10 cellular contexts compared by ENCODE assay signal in the genomic region with DNA sequence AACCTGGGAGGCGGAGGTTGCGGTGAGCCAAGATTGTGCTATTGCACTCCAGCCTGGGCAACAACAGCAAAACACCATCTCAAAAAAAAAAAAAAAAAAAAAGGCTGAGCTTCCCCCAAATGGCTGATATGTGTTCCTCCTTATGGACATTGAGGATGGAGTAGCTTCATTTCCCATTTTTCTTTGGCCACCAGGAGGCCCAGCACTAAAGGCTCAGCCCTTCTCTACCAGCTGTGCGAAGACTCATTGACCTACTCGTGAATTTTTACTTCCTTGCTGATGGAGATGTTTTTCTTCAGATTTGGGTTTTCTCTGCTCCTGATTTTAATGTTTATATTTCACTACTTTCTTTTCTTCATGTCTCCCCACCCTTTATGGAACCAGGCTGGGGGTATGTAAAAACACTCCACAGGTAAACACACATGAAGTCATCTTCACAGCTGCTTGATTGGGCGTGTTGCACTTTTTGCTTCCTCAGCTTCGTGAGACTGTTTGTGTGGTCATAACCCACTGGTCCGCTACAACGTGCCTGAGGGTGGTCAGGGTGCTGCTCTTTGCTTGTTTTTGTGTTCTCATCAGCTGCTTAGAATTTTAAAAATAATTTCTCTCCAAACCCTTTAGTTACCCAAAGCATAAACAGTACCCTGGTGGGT. TPM values are rescaled to one million over a fixed set of nuclear protein-coding genes. Genes with fewer than 3 reads are reported as not detected.
DNase-seq lines count a peak whose midpoint lies in the region; ATAC-seq and TF ChIP-seq lines count a peak whose summit lies in the region.
"Had no signal": no experiment of that assay in that cellular context is flagged by ENCODE, and none has a peak within 500 bp of the region (broad histone marks: within the 10 kb centered on the region; RNA-seq: fewer than 3 reads in every experiment).

No MANE protein-coding gene starts in this region.

- H3K27me3 Mint-ChIP-seq in activated T-cell treated with anti-CD3 and anti-CD28 coated beads, Interleukin-2, amount 50 U/mL, for 72 hours (ENCODE audit: low read depth) = no peaks in the 10 kb centered on the region
- no peaks in the 10 kb centered on the region for H3K27me3 Mint-ChIP-seq in activated T-cell treated with anti-CD3 and anti-CD28 coated beads, Interleukin-2, amount 50 U/mL, for 24 hours
- no peaks in the 10 kb centered on the region for H3K27me3 Mint-ChIP-seq in stimulated activated naive B cell treated with anti-CD40 and anti-IgM and Interleukin-4, amounts not matched to agents 10 μg/mL and 1 μg/mL and 100 μg/mL, for 72 hours
- H3K27me3 Mint-ChIP-seq: effector memory CD8-positive, alpha-beta T cell had no signal

- no peak for ATAC-seq in activated T-cell treated with anti-CD3 and anti-CD28 coated beads, Interleukin-2, amount 50 U/mL, for 72 hours (replicated peaks in 1 of 2)
- ATAC-seq in Panc1 = no peak
- ATAC-seq in stimulated activated naive B cell treated with anti-CD40 and anti-IgM and Interleukin-4, amounts not matched to agents 10 μg/mL and 1 μg/mL and 100 μg/mL, for 72 hours (replicated peaks) = peak; percentile 49 to 73

- H3K9me3 Mint-ChIP-seq in activated T-cell treated with anti-CD3 and anti-CD28 coated beads, Interleukin-2, amount 50 U/mL, for 72 hours = no peaks in the 10 kb centered on the region
- H3K9me3 Mint-ChIP-seq in activated T-cell treated with anti-CD3 and anti-CD28 coated beads, Interleukin-2, amount 50 U/mL, for 24 hours = no peaks in the 10 kb centered on the region
- no peaks in the 10 kb centered on the region for H3K9me3 Mint-ChIP-seq in stimulated activated naive B cell treated with anti-CD40 and anti-IgM and Interleukin-4, amounts not matched to agents 10 μg/mL and 1 μg/mL and 100 μg/mL, for 72 hours
- H3K9me3 Mint-ChIP-seq: effector memory CD8-positive, alpha-beta T cell had no signal

- CTCF ChIA-PET in Panc1 (lab: Charles Lee) = interaction anchor here (0.6 to 1.5 kb wide), 8 partner anchors 10 to 297 kb away, joined by 3 to 7 read pairs (median 4); no protein-coding TSS in a partner anchor

- intact Hi-C loops in Panc1 (cut with micrococcal nuclease; ENCODE audit: unreplicated experiment) = no loop called here

- TF ChIP-seq CTCF in Panc1 (IDR thresholded peaks at IDR 0.05) = no peak
- peak; percentile 22 to 36 for TF ChIP-seq CTCF in fibroblast of lung (conservative IDR thresholded peaks at IDR 0.05 in 1 of 2, IDR thresholded peaks at IDR 0.05 in 1 of 2; ENCODE audit: low read depth in 1 of 2, low read length in 2 of 2)

- H3K36me3 Mint-ChIP-seq in activated T-cell treated with anti-CD3 and anti-CD28 coated beads, Interleukin-2, amount 50 U/mL, for 72 hours (ENCODE audit: insufficient read depth in 2 of 2) = no peaks in the 10 kb centered on the region
- H3K36me3 Mint-ChIP-seq in activated T-cell treated with anti-CD3 and anti-CD28 coated beads, Interleukin-2, amount 50 U/mL, for 24 hours (ENCODE audit: low read depth) = peaks cover 5% of the 10 kb centered on the region
- H3K36me3 Mint-ChIP-seq in stimulated activated naive B cell treated with anti-CD40 and anti-IgM and Interleukin-4, amounts not matched to agents 10 μg/mL and 1 μg/mL and 100 μg/mL, for 72 hours = peaks cover 17 to 26% of the 10 kb centered on the region in 2 donors

- H3K27me3 ChIP-seq in Panc1 (ENCODE audit: control insufficient read depth, insufficient read depth, low read length) = no peaks in the 10 kb centered on the region
- H3K27me3 ChIP-seq in fibroblast of lung (ENCODE audit: control insufficient read depth, insufficient read depth, low read length) = no peaks in the 10 kb centered on the region

- peaks cover 22% of the 10 kb centered on the region for H3K36me3 ChIP-seq in Panc1 (ENCODE audit: control insufficient read depth, insufficient read depth, low read length)
- H3K36me3 ChIP-seq in fibroblast of lung (ENCODE audit: control insufficient read depth, insufficient read depth, low read length) = no peaks in the 10 kb centered on the region

- POLR2A ChIA-PET in Panc1 (lab: Charles Lee) = interaction anchor here (0.5 to 1.1 kb wide), 12 partner anchors 13 to 390 kb away, joined by 3 to 10 read pairs (median 4); partner anchors contain the start of gene SEMA4B

- H3K4me1 ChIP-seq in Panc1 (ENCODE audit: control insufficient read depth, insufficient read depth, low read length) (peaks cover 96% of the 10 kb centered on the region), fibroblast of lung (ENCODE audit: control insufficient read depth, extremely low read depth, insufficient read depth, low read length) (no peaks in the 10 kb centered on the region)

- no peak overlapping the region for H2AFZ ChIP-seq in fibroblast of lung (ENCODE audit: low read length)

- H3K4me3 ChIP-seq in Panc1 (ENCODE audit: low read depth in 2 of 2, low read length in 2 of 2) = no peak overlapping the region
- H3K4me3 ChIP-seq in fibroblast of lung (replicated peaks in 1 of 4; ENCODE audit: control extremely low read depth in 1 of 4, insufficient read depth in 1 of 4, low read depth in 3 of 4, low read length in 4 of 4) = no peak overlapping the region

- H3K9ac ChIP-seq in fibroblast of lung (ENCODE audit: insufficient read depth, low read length) = no peak overlapping the region

- no peaks in the 10 kb centered on the region for H4K20me1 ChIP-seq in fibroblast of lung (ENCODE audit: control insufficient read depth, extremely low read depth, insufficient read depth, low read length)

- H3K27ac Mint-ChIP-seq in activated T-cell treated with anti-CD3 and anti-CD28 coated beads, Interleukin-2, amount 50 U/mL, for 72 hours = peak overlapping the region; percentile 73
- H3K27ac Mint-ChIP-seq in activated T-cell treated with anti-CD3 and anti-CD28 coated beads, Interleukin-2, amount 50 U/mL, for 24 hours = no peak overlapping the region
- peak overlapping the region; percentile 92 for H3K27ac Mint-ChIP-seq in stimulated activated naive B cell treated with anti-CD40 and anti-IgM and Interleukin-4, amounts not matched to agents 10 μg/mL and 1 μg/mL and 100 μg/mL, for 72 hours

- no peak overlapping the region for H3K4me2 ChIP-seq in fibroblast of lung (ENCODE audit: extremely low read depth, insufficient read depth, low read length)

- H3K27ac ChIP-seq in Panc1 (ENCODE audit: low read length) (peak overlapping the region; percentile 100), fibroblast of lung (ENCODE audit: insufficient read depth, low read length) (no peak overlapping the region)

- peaks cover 20% of the 10 kb centered on the region for H3K4me1 Mint-ChIP-seq in activated T-cell treated with anti-CD3 and anti-CD28 coated beads, Interleukin-2, amount 50 U/mL, for 72 hours (ENCODE audit: low read depth)
- H3K4me1 Mint-ChIP-seq in activated T-cell treated with anti-CD3 and anti-CD28 coated beads, Interleukin-2, amount 50 U/mL, for 24 hours (ENCODE audit: low read depth) = peaks cover 30% of the 10 kb centered on the region
- peaks cover 64 to 88% of the 10 kb centered on the region in 2 donors for H3K4me1 Mint-ChIP-seq in stimulated activated naive B cell treated with anti-CD40 and anti-IgM and Interleukin-4, amounts not matched to agents 10 μg/mL and 1 μg/mL and 100 μg/mL, for 72 hours

- no peak for DNase-seq in activated T-cell treated with anti-CD3 and anti-CD28 coated beads, Interleukin-2, amount 50 U/mL, for 72 hours
- DNase-seq in activated T-cell treated with anti-CD3 and anti-CD28 coated beads, Interleukin-2, amount 50 U/mL, for 24 hours = no peak
- DNase-seq in Panc1 (ENCODE audit: low read depth, low spot score) = no peak
- no peak for DNase-seq in fibroblast of lung (ENCODE audit: low read depth in 2 of 2)
- DNase-seq in stimulated activated naive B cell treated with anti-CD40 and anti-IgM and Interleukin-4, amounts not matched to agents 10 μg/mL and 1 μg/mL and 100 μg/mL, for 72 hours = peak; percentile 26
- no peak for DNase-seq in putamen (ENCODE audit: low spot score)
- DNase-seq in NCI-H146 (lab: John Stamatoyannopoulos, UW) = no peak
- no peak for DNase-seq in NCI-H128 (lab: John Stamatoyannopoulos, UW; ENCODE audit: unreplicated experiment)
- DNase-seq: C1 segment of cervical spinal cord; effector memory CD8-positive, alpha-beta T cell had no signal

- in situ Hi-C loops in Panc1 (cut with HindIII; ENCODE audit: low pct_unique_long_range_greater_than_20kb, low sequenced_read_pairs) = loop anchor here (10.0 kb wide), 1 partner anchor 50 kb away; no protein-coding TSS in a partner anchor

- H3K4me3 Mint-ChIP-seq in activated T-cell treated with anti-CD3 and anti-CD28 coated beads, Interleukin-2, amount 50 U/mL, for 72 hours = no peak overlapping the region
- H3K4me3 Mint-ChIP-seq in activated T-cell treated with anti-CD3 and anti-CD28 coated beads, Interleukin-2, amount 50 U/mL, for 24 hours = no peak overlapping the region
- peak overlapping the region; percentile 55 to 59 for H3K4me3 Mint-ChIP-seq in stimulated activated naive B cell treated with anti-CD40 and anti-IgM and Interleukin-4, amounts not matched to agents 10 μg/mL and 1 μg/mL and 100 μg/mL, for 72 hours
- H3K4me3 Mint-ChIP-seq: effector memory CD8-positive, alpha-beta T cell had no signal

- no peaks in the 10 kb centered on the region for H3K9me3 ChIP-seq in Panc1 (ENCODE audit: control insufficient read depth, insufficient read depth, low read depth, low read length)
- H3K9me3 ChIP-seq in fibroblast of lung (ENCODE audit: control insufficient read depth, insufficient read depth, low read depth, low read length) = no peaks in the 10 kb centered on the region

- no peaks in the 10 kb centered on the region for H3K79me2 ChIP-seq in fibroblast of lung (ENCODE audit: control insufficient read depth, insufficient read depth, low read length)

- BruUV-seq in Panc1 (replicated peaks; lab: Mats Ljungman, UMichigan) = TSS peak; percentile 7

RNA-seq across cellular contexts. Expression of gene SEMA4B, which starts 13.5 kb away (rescaled TPM):
- 10 to 100 TPM; 14.2 to 15.5 TPM for total RNA-seq in activated T-cell treated with anti-CD3 and anti-CD28 coated beads, Interleukin-2, amount 50 U/mL, for 72 hours
- total RNA-seq in Panc1 (2021; ENCODE audit: unreplicated experiment) (600 TPM), fibroblast of lung (14.1 and 30.4 TPM in 2 replicates)
- polyA plus RNA-seq in Panc1 (2012; ENCODE audit: insufficient read length) = 1,018 TPM
- 9.5 and 12.8 TPM in 2 replicates for polyA plus RNA-seq in fibroblast of lung
- polyA plus RNA-seq in fibroblast of lung (2012) = 13.4 and 13.5 TPM in 2 replicates
- 28.5 and 73.0 TPM in 2 replicates for polyA minus RNA-seq in fibroblast of lung (ENCODE audit: low replicate concordance)

RNA-seq across cellular contexts. Expression of gene CIB1, which starts 19.1 kb away (rescaled TPM):
- total RNA-seq in activated T-cell treated with anti-CD3 and anti-CD28 coated beads, Interleukin-2, amount 50 U/mL, for 72 hours = 100 to 1,000 TPM; 135 to 136 TPM
- total RNA-seq in Panc1 (2021; ENCODE audit: unreplicated experiment) (193 TPM), fibroblast of lung (17.7 and 27.7 TPM in 2 replicates)
- 352 TPM for polyA plus RNA-seq in Panc1 (2012; ENCODE audit: insufficient read length)
- 42.7 and 62.2 TPM in 2 replicates for polyA plus RNA-seq in fibroblast of lung
- 58.8 and 95.0 TPM in 2 replicates for polyA plus RNA-seq in fibroblast of lung (2012)
- polyA minus RNA-seq in fibroblast of lung (ENCODE audit: low replicate concordance) = 52.8 and 118 TPM in 2 replicates

RNA-seq across cellular contexts. Expression of gene GDPGP1, which starts 19.3 kb away (rescaled TPM):
- total RNA-seq in activated T-cell treated with anti-CD3 and anti-CD28 coated beads, Interleukin-2, amount 50 U/mL, for 72 hours = 1 to 10 TPM; 5.8 to 7.0 TPM
- total RNA-seq in Panc1 (2021; ENCODE audit: unreplicated experiment) (22.8 TPM), fibroblast of lung (6.2 and 9.7 TPM in 2 replicates)
- polyA plus RNA-seq in Panc1 (2012; ENCODE audit: insufficient read length) = 11.7 TPM
- polyA plus RNA-seq in fibroblast of lung = 1.9 and 2.5 TPM in 2 replicates
- polyA plus RNA-seq in fibroblast of lung (2012) = 2.3 and 2.8 TPM in 2 replicates
- 9.3 and 11.3 TPM in 2 replicates for polyA minus RNA-seq in fibroblast of lung (ENCODE audit: low replicate concordance)

RNA-seq across cellular contexts. Expression of gene TTLL13, which starts 34.7 kb away (rescaled TPM):
- 1 to 10 TPM in 1 of 2 donors, under 1 TPM in 1; 0.24 to 1.9 TPM for total RNA-seq in activated T-cell treated with anti-CD3 and anti-CD28 coated beads, Interleukin-2, amount 50 U/mL, for 72 hours
- total RNA-seq in Panc1 (2021; ENCODE audit: unreplicated experiment) (0.39 TPM), fibroblast of lung (under 0.01 TPM in 1 of 2 replicates, not detected in the other)
- polyA plus RNA-seq in Panc1 (2012; ENCODE audit: insufficient read length) = 0.17 TPM
- 0.03 and 0.08 TPM in 2 replicates for polyA plus RNA-seq in fibroblast of lung
- polyA plus RNA-seq in fibroblast of lung (2012) = not detected in 2 replicates
- not detected in 2 replicates for polyA minus RNA-seq in fibroblast of lung (ENCODE audit: low replicate concordance)

RNA-seq across cellular contexts. Expression of gene NGRN, which starts 50.8 kb away (rescaled TPM):
- total RNA-seq in activated T-cell treated with anti-CD3 and anti-CD28 coated beads, Interleukin-2, amount 50 U/mL, for 72 hours = 10 to 100 TPM; 38.0 to 38.9 TPM
- total RNA-seq in Panc1 (2021; ENCODE audit: unreplicated experiment) = 137 TPM
- polyA plus RNA-seq in Panc1 (2012; ENCODE audit: insufficient read length) = 85.4 TPM
- total RNA-seq in fibroblast of lung = 96.1 and 96.8 TPM in 2 replicates
- polyA plus RNA-seq in fibroblast of lung = 55.3 and 58.7 TPM in 2 replicates
- 50.7 and 54.0 TPM in 2 replicates for polyA plus RNA-seq in fibroblast of lung (2012)
- polyA minus RNA-seq in fibroblast of lung (ENCODE audit: low replicate concordance) = 23.5 and 24.6 TPM in 2 replicates

Comparison
In these comparisons a context has a peak if more than half of its experiments do, and no peak if none do; other contexts are left out.
1. ATAC-seq: peak in stimulated activated naive B cell treated with anti-CD40 and anti-IgM and Interleukin-4, amounts not matched to agents 10 μg/mL and 1 μg/mL and 100 μg/mL, for 72 hours (2 of 2); none in activated T-cell treated with anti-CD3 and anti-CD28 coated beads, Interleukin-2, amount 50 U/mL, for 72 hours (0 of 2) and Panc1 (single experiment).
2. H3K4me3 Mint-ChIP-seq: peak in stimulated activated naive B cell treated with anti-CD40 and anti-IgM and Interleukin-4, amounts not matched to agents 10 μg/mL and 1 μg/mL and 100 μg/mL, for 72 hours (2 of 2); none in activated T-cell treated with anti-CD3 and anti-CD28 coated beads, Interleukin-2, amount 50 U/mL, for 72 hours (0 of 2) and activated T-cell treated with anti-CD3 and anti-CD28 coated beads, Interleukin-2, amount 50 U/mL, for 24 hours (single experiment).
3. RNA of gene SEMA4B, which starts 13.5 kb away (total RNA-seq): 600 TPM in Panc1 (single experiment); 14.1 to 30.4 TPM in fibroblast of lung and 14.2 to 15.5 TPM in activated T-cell treated with anti-CD3 and anti-CD28 coated beads, Interleukin-2, amount 50 U/mL, for 72 hours; every median in the first group is over 10 times any median in the second.